ENCODE assay signal across 1 cellular context in genomic region chr4:76589872-76590846, GRCh38.
A peak's percentile ranks its signal among the peaks of the same experiment; 100 is the strongest.
TF ChIP-seq lines count a peak whose summit lies in the region.

No MANE protein-coding gene starts in this region.

TF ChIP-seq in H1, 55 proteins besides CTCF, POLR2A, EP300 and RAD21 (continued from another document):
- TF ChIP-seq USF2 (IDR thresholded peaks at IDR 0.05; ENCODE audit: low read length) (no peak), YY1 (IDR thresholded peaks at IDR 0.05; ENCODE audit: low read depth, low read length) (peak; percentile 68; the same call in 1 of the 2 replicates), RXRA (IDR thresholded peaks at IDR 0.05; ENCODE audit: insufficient read depth, low read depth, low read length) (no peak), SIN3A (conservative IDR thresholded peaks at IDR 0.05 in 1 of 2, IDR thresholded peaks at IDR 0.05 in 1 of 2; ENCODE audit: low read depth in 1 of 2, low read length in 2 of 2) (0 out of 4 replicates have a peak, but pooled peaks of 1 of the 2 experiments have one; percentile 34), POU5F1 (IDR thresholded peaks at IDR 0.05; ENCODE audit: low read depth, low read length) (no peak), RBBP5 (IDR thresholded peaks at IDR 0.05; ENCODE audit: borderline replicate concordance, low read depth, low read length) (peak; percentile 96; the same call in 1 of the 2 replicates), BACH1 (IDR thresholded peaks at IDR 0.05; ENCODE audit: low read length) (no peak), HDAC6 (IDR thresholded peaks at IDR 0.05; ENCODE audit: low read depth, low read length) (no peak), GTF2F1 (IDR thresholded peaks at IDR 0.05; ENCODE audit: borderline replicate concordance, low read depth, low read length) (no peak), EZH2 (IDR thresholded peaks at IDR 0.05; ENCODE audit: low read depth, low read length, severe bottlenecking) (no peak), GABPA (IDR thresholded peaks at IDR 0.05; ENCODE audit: borderline replicate concordance, insufficient read depth, low read length) (no peak), SIRT6 (IDR thresholded peaks at IDR 0.05; ENCODE audit: low read length) (no peak), SP2 (IDR thresholded peaks at IDR 0.05; ENCODE audit: low read length) (no peak), KDM5A (IDR thresholded peaks at IDR 0.05; ENCODE audit: low read length) (no peak), CBX8 (IDR thresholded peaks at IDR 0.05; ENCODE audit: borderline replicate concordance, low read depth, low read length) (no peak), ATF3 (IDR thresholded peaks at IDR 0.05; ENCODE audit: insufficient read depth, low read depth, low read length) (no peak), FOSL1 (IDR thresholded peaks at IDR 0.05; ENCODE audit: insufficient read depth, low read depth, low read length) (no peak), BRCA1 (IDR thresholded peaks at IDR 0.05; ENCODE audit: low read depth, low read length) (no peak), ZNF274 (IDR thresholded peaks at IDR 0.05; ENCODE audit: borderline replicate concordance, extremely low read depth, low read length) (no peak), JUND (IDR thresholded peaks at IDR 0.05; ENCODE audit: low read length) (peak; percentile 48; the same call in 1 of the 2 replicates), KDM1A (IDR thresholded peaks at IDR 0.05; ENCODE audit: borderline replicate concordance, low read length) (no peak), POLR2AphosphoS5 (IDR thresholded peaks at IDR 0.05; ENCODE audit: low read depth, low read length) (peak; percentile 85), HDAC2 (IDR thresholded peaks at IDR 0.05; ENCODE audit: borderline replicate concordance in 1 of 2, low read depth in 2 of 2, low read length in 2 of 2) (peak in 1 of 2 experiments; percentile 51; a peak in 1 of 4 replicates), ATF2 (IDR thresholded peaks at IDR 0.05; ENCODE audit: low read length) (no peak), CREB1 (IDR thresholded peaks at IDR 0.05) (no peak), SP4 (IDR thresholded peaks at IDR 0.05; ENCODE audit: low read length) (no peak), RNF2 (IDR thresholded peaks at IDR 0.05; ENCODE audit: borderline replicate concordance, low read depth, low read length, missing control alignments, poor library complexity, severe bottlenecking) (no peak), SRF (IDR thresholded peaks at IDR 0.05; ENCODE audit: low read depth, low read length) (no peak), TAF1 (IDR thresholded peaks at IDR 0.05; ENCODE audit: low read depth, low read length) (peak; percentile 72; the same call in 1 of the 2 replicates), EGR1 (IDR thresholded peaks at IDR 0.05; ENCODE audit: borderline replicate concordance, low read depth, low read length) (no peak), CHD2 (IDR thresholded peaks at IDR 0.05; ENCODE audit: low read length) (peak; percentile 59; the same call in 1 of the 2 replicates), TAF7 (optimal IDR thresholded peaks at IDR 0.05; ENCODE audit: borderline replicate concordance, low read depth, low read length) (no peak), MAX (IDR thresholded peaks at IDR 0.05) (no peak), KDM4A (IDR thresholded peaks at IDR 0.05; ENCODE audit: low read depth, low read length, severe bottlenecking) (no peak), JUN (IDR thresholded peaks at IDR 0.05; ENCODE audit: low read depth, low read length) (no peak), SUZ12 (IDR thresholded peaks at IDR 0.05; ENCODE audit: low read length) (no peak), RFX5 (IDR thresholded peaks at IDR 0.05; ENCODE audit: borderline replicate concordance, low read depth, low read length) (0 out of 2 replicates have a peak, but pooled peaks have one; percentile 23)
